In genomic region chr12:32048791-32049190, GRCh38 we compare ENCODE assay signal across 1 cellular context.
TF ChIP-seq lines count a peak whose summit lies in the region.

No MANE protein-coding gene starts in this region.

TF ChIP-seq in K562, 482 proteins besides CTCF, POLR2A, EP300 and RAD21 (continued from another document):
- TF ChIP-seq YY1 (IDR thresholded peaks at IDR 0.05; ENCODE audit: borderline replicate concordance in 1 of 3, control insufficient read depth in 1 of 3, extremely low read depth in 1 of 3, insufficient read depth in 3 of 3, insufficient read length in 1 of 3, insufficient replicate concordance in 2 of 3, low read depth in 1 of 3, low read length in 2 of 3) (no peak), C11orf30 (IDR thresholded peaks at IDR 0.05; ENCODE audit: low read depth) (no peak), TRIM28 (IDR thresholded peaks at IDR 0.05) (0 out of 2 replicates have a peak, but pooled peaks have one; percentile 55), NR4A1 (CRISPR knock-in tag; IDR thresholded peaks at IDR 0.05) (no peak), NR4A1 (tag; IDR thresholded peaks at IDR 0.05) (no peak)
